Comparison of ENCODE assay signal across 20 cellular contexts in genomic region chr2:74985983-74986382, GRCh38.
"Had no signal": no experiment of that assay in that cellular context is flagged by ENCODE, and none has a peak within 500 bp of the region (broad histone marks: within the 10 kb centered on the region; RNA-seq: fewer than 3 reads in every experiment).

No MANE protein-coding gene starts in this region.

- H3K9me3 Mint-ChIP-seq: effector memory CD8-positive, alpha-beta T cell; stimulated activated naive CD8-positive, alpha-beta T cell treated with anti-CD3 and anti-CD28 coated beads, Interleukin-15, Interleukin-2, amounts not matched to agents 100 ng/mL and 50 ng/mL, for 24 hours had no signal

- H3K9me3 ChIP-seq: upper lobe of left lung had no signal

- ATAC-seq: effector memory CD8-positive, alpha-beta T cell; foreskin keratinocyte; T-cell had no signal

- H3K36me3 ChIP-seq: brain microvascular endothelial cell, upper lobe of left lung had no signal

- H3K27me3 Mint-ChIP-seq: effector memory CD8-positive, alpha-beta T cell; naive B cell; stimulated activated naive CD8-positive, alpha-beta T cell treated with anti-CD3 and anti-CD28 coated beads, Interleukin-15, Interleukin-2, amounts not matched to agents 100 ng/mL and 50 ng/mL, for 24 hours; T-cell had no signal

- H3K4me2 ChIP-seq: smooth muscle cell had no signal

- H3K27me3 ChIP-seq: brain microvascular endothelial cell, foreskin keratinocyte, upper lobe of left lung had no signal

- H3K4me1 ChIP-seq: foreskin keratinocyte, upper lobe of left lung had no signal

- H3K27ac ChIP-seq: brain microvascular endothelial cell, foreskin keratinocyte, upper lobe of left lung had no signal

- H3K4me3 Mint-ChIP-seq: effector memory CD8-positive, alpha-beta T cell; stimulated activated naive CD8-positive, alpha-beta T cell treated with anti-CD3 and anti-CD28 coated beads, Interleukin-15, Interleukin-2, amounts not matched to agents 100 ng/mL and 50 ng/mL, for 24 hours; T-cell had no signal

- DNase-seq: activated CD4-positive, alpha-beta T cell treated with anti-CD3 and anti-CD28 coated beads, Interleukin-2, amount 50 U/mL, for 4 hours; activated CD4-positive, CD25-positive, alpha-beta regulatory T cell treated with anti-CD3 and anti-CD28 coated beads, Interleukin-2, amount 50 U/mL, for 72 hours; activated naive CD4-positive, alpha-beta T cell; activated T-cell treated with anti-CD3 and anti-CD28 coated beads for 4 hours; anterior cingulate cortex; brain microvascular endothelial cell; effector memory CD8-positive, alpha-beta T cell; foreskin keratinocyte; head of caudate nucleus; naive B cell; posterior cingulate gyrus; retina; stimulated activated CD4-positive, alpha-beta T cell treated with anti-CD3 and anti-CD28 coated beads, Interleukin-4, amount 100 ng/mL, for 4 hours; stimulated activated CD8-positive, alpha-beta memory T cell treated with anti-CD3 and anti-CD28 coated beads, Interleukin-4, amount 100 ng/mL, for 48 hours; T-cell; T1000; upper lobe of left lung had no signal

- H3K27ac Mint-ChIP-seq: stimulated activated naive CD8-positive, alpha-beta T cell treated with anti-CD3 and anti-CD28 coated beads, Interleukin-15, Interleukin-2, amounts not matched to agents 100 ng/mL and 50 ng/mL, for 24 hours; T-cell had no signal

- H3K4me1 Mint-ChIP-seq: T-cell had no signal

- H3K4me3 ChIP-seq: lung, smooth muscle cell, upper lobe of left lung had no signal
